9 cellular contexts compared by ENCODE assay signal in the genomic region with DNA sequence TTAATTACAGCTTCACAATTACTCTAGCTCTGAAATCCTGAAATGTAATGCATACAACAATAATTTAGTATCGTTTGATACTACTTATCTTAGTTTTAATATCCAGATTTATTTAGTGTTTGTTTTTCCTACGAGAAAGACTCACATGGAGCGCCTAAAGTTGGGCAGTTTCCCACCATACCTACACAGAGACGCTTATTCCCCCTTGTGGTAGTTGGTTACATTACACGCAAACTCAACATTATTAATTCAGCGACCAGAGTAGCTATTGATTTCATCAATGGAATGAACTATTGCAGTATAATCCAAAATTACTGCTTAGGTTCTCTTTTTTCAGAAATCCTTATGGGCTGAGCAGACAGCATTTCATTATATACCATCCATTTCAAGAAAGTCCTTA.
A peak's percentile ranks its signal among the peaks of the same experiment; 100 is the strongest.
DNase-seq lines count a peak whose midpoint lies in the region; ATAC-seq and TF ChIP-seq lines count a peak whose summit lies in the region.
"Had no signal": no experiment of that assay in that cellular context is flagged by ENCODE, and none has a peak within 500 bp of the region (broad histone marks: within the 10 kb centered on the region; RNA-seq: fewer than 3 reads in every experiment).

No MANE protein-coding gene starts in this region.

- no peaks in the 10 kb centered on the region for H3K36me3 ChIP-seq in smooth muscle cell (ENCODE audit: low read depth)
- no peaks in the 10 kb centered on the region for H3K36me3 ChIP-seq in aorta (ENCODE audit: control insufficient read depth in 1 of 2, insufficient read depth in 2 of 2, low read length in 1 of 2)
- H3K36me3 ChIP-seq: BLaER1 had no signal

- intact Hi-C loops in aorta (cut with DNase I) = loop anchor here in 1 of 2 donors (10.0 kb wide), 1 partner anchor 187 kb away; no protein-coding TSS in a partner anchor

- H3K27ac ChIP-seq in smooth muscle cell (ENCODE audit: low read depth) (no peak overlapping the region), aorta (ENCODE audit: low read depth in 1 of 2, low read length in 2 of 2) (no peak overlapping the region)
- H3K27ac ChIP-seq: BLaER1 had no signal

- no peak overlapping the region for H2AFZ ChIP-seq in smooth muscle cell (ENCODE audit: low read depth)

- 37% methylated on average over 6 of the region's 6 CpGs for WGBS in smooth muscle cell (ENCODE audit: low lambda C conversion rate)
- 46 to 50% methylated on average over 6 of the region's 6 CpGs for WGBS in aorta, 2 donors

- H3K4me3 ChIP-seq in LNCaP clone FGC (ENCODE audit: low read depth, low read length) (no peak overlapping the region), smooth muscle cell (no peak overlapping the region), aorta (ENCODE audit: low read length in 2 of 2) (no peak overlapping the region)
- H3K4me3 ChIP-seq: BLaER1 had no signal

- no peak overlapping the region for H3K27ac Mint-ChIP-seq in chondrocyte (ENCODE audit: unreplicated experiment)

- H3K9me3 ChIP-seq in smooth muscle cell (replicated peaks; ENCODE audit: low read depth) (no peaks in the 10 kb centered on the region), aorta (ENCODE audit: control insufficient read depth, low read length) (no peaks in the 10 kb centered on the region)
- H3K9me3 ChIP-seq: BLaER1 had no signal

- H3F3A ChIP-seq in smooth muscle cell (ENCODE audit: low read depth) = no peaks in the 10 kb centered on the region

- H4K20me1 ChIP-seq in smooth muscle cell (ENCODE audit: low read depth) = no peaks in the 10 kb centered on the region
- H4K20me1 ChIP-seq: BLaER1 had no signal

- H3K36me3 Mint-ChIP-seq in chondrocyte (ENCODE audit: low read depth) = no peaks in the 10 kb centered on the region

- peak; percentile 0 for DNase-seq in NCI-H345 (lab: John Stamatoyannopoulos, UW)
- DNase-seq in NCI-H345 treated with DMSO at 0.1 percent for 48 hours (lab: John Stamatoyannopoulos, UW; ENCODE audit: unreplicated experiment) = no peak
- DNase-seq in LNCaP clone FGC (ENCODE audit: low read depth) = peak; percentile 7
- DNase-seq in chondrocyte (ENCODE audit: low spot score) = no peak
- no peak for DNase-seq in smooth muscle cell (lab: John Stamatoyannopoulos, UW; ENCODE audit: unreplicated experiment)
- no peak for DNase-seq in omental fat pad (ENCODE audit: low spot score)
- no peak for DNase-seq in aorta

- H3K79me2 ChIP-seq in smooth muscle cell (ENCODE audit: low read depth) = no peaks in the 10 kb centered on the region

- peaks cover 1% of the 10 kb centered on the region for H3K27me3 Mint-ChIP-seq in chondrocyte (ENCODE audit: low read depth)

- no peaks in the 10 kb centered on the region for H3K9me3 Mint-ChIP-seq in chondrocyte (ENCODE audit: low read depth)

- no peak for ATAC-seq in omental fat pad (ENCODE audit: low FRiP score)
- ATAC-seq in GM19328 (IDR thresholded peaks at IDR 0.05; ENCODE audit: unreplicated experiment) = no peak
- ATAC-seq in aorta (ENCODE audit: low FRiP score) = no peak

- TF ChIP-seq CTCF in LNCaP clone FGC (IDR thresholded peaks at IDR 0.05; ENCODE audit: control insufficient read depth, extremely low read depth, insufficient read depth) (peak; percentile 54), chondrocyte (IDR thresholded peaks at IDR 0.05) (peak; percentile 78), smooth muscle cell (IDR thresholded peaks at IDR 0.05; ENCODE audit: borderline replicate concordance, insufficient read depth, poor library complexity, severe bottlenecking) (peak; percentile 61), omental fat pad (IDR thresholded peaks at IDR 0.05) (no peak)

- no peaks in the 10 kb centered on the region for H3K4me1 Mint-ChIP-seq in chondrocyte (ENCODE audit: low read depth)

- H3K27me3 ChIP-seq in smooth muscle cell (ENCODE audit: low read depth) (no peaks in the 10 kb centered on the region), aorta (ENCODE audit: control insufficient read depth in 1 of 2, insufficient read depth in 2 of 2, low read length in 1 of 2) (no peaks in the 10 kb centered on the region)
- H3K27me3 ChIP-seq: BLaER1 had no signal

- no peak overlapping the region for H3K4me3 Mint-ChIP-seq in chondrocyte (ENCODE audit: unreplicated experiment)

- no peak overlapping the region for H3K9ac ChIP-seq in smooth muscle cell (ENCODE audit: low read depth)
- H3K9ac ChIP-seq: BLaER1 had no signal

- H3K4me2 ChIP-seq in smooth muscle cell = no peak overlapping the region
- H3K4me2 ChIP-seq: BLaER1 had no signal

- H3K4me1 ChIP-seq in smooth muscle cell (ENCODE audit: low read depth) (no peaks in the 10 kb centered on the region), aorta (ENCODE audit: control insufficient read depth in 1 of 2, insufficient read depth in 2 of 2, low read length in 2 of 2) (no peaks in the 10 kb centered on the region)
- H3K4me1 ChIP-seq: BLaER1 had no signal

Comparison
In these comparisons a context has a peak if more than half of its experiments do, and no peak if none do; other contexts are left out.
1. DNase-seq: peak in NCI-H345 (single experiment) and LNCaP clone FGC (single experiment); none in NCI-H345 treated with DMSO at 0.1 percent for 48 hours (single experiment), chondrocyte (single experiment), smooth muscle cell (single experiment), omental fat pad (single experiment) and aorta (0 of 2).
2. CTCF ChIP-seq: peak in LNCaP clone FGC (single experiment), chondrocyte (single experiment) and smooth muscle cell (single experiment); none in omental fat pad (0 of 3).